Comparison of ENCODE assay signal across 9 cellular contexts in genomic region chr11:60905047-60905446, GRCh38. TPM values are rescaled to one million over a fixed set of nuclear protein-coding genes. Genes with fewer than 3 reads are reported as not detected.
DNase-seq lines count a peak whose midpoint lies in the region; ATAC-seq and TF ChIP-seq lines count a peak whose summit lies in the region.
"Had no signal": no experiment of that assay in that cellular context is flagged by ENCODE, and none has a peak within 500 bp of the region (broad histone marks: within the 10 kb centered on the region; RNA-seq: fewer than 3 reads in every experiment).

No MANE protein-coding gene starts in this region.

- 45% methylated on average over 6 of the region's 6 CpGs for WGBS in urinary bladder

- H3K27me3 Mint-ChIP-seq in activated naive CD4-positive, alpha-beta T cell treated with anti-CD3 and anti-CD28 coated beads, Interleukin-2, amount 50 U/mL, for 24 hours = no peaks in the 10 kb centered on the region

- H3K4me3 ChIP-seq in kidney epithelial cell (ENCODE audit: low read depth, low read length) (peak overlapping the region; percentile 81), urinary bladder (ENCODE audit: low read depth, low read length) (peak overlapping the region; percentile 89)

- H3K9me3 Mint-ChIP-seq in activated naive CD4-positive, alpha-beta T cell treated with anti-CD3 and anti-CD28 coated beads, Interleukin-2, amount 50 U/mL, for 24 hours = no peaks in the 10 kb centered on the region
- H3K9me3 Mint-ChIP-seq in activated naive CD4-positive, alpha-beta T cell treated with anti-CD3 and anti-CD28 coated beads, Interleukin-2, amount 50 U/mL, for 72 hours = no peaks in the 10 kb centered on the region

- peak overlapping the region; percentile 97 for H3K4me3 Mint-ChIP-seq in activated naive CD4-positive, alpha-beta T cell treated with anti-CD3 and anti-CD28 coated beads, Interleukin-2, amount 50 U/mL, for 24 hours

- peak overlapping the region; percentile 95 for H3K27ac Mint-ChIP-seq in activated naive CD4-positive, alpha-beta T cell treated with anti-CD3 and anti-CD28 coated beads, Interleukin-2, amount 50 U/mL, for 24 hours
- H3K27ac Mint-ChIP-seq in activated naive CD4-positive, alpha-beta T cell treated with anti-CD3 and anti-CD28 coated beads, Interleukin-2, amount 50 U/mL, for 72 hours = peak overlapping the region; percentile 96

- no peak for ATAC-seq in activated naive CD4-positive, alpha-beta T cell treated with anti-CD3 and anti-CD28 coated beads, Interleukin-2, amount 50 U/mL, for 72 hours
- ATAC-seq in GM19328 (IDR thresholded peaks at IDR 0.05; ENCODE audit: unreplicated experiment) (no peak), HG03135 (IDR thresholded peaks at IDR 0.05; ENCODE audit: unreplicated experiment) (no peak)

- H3K36me3 Mint-ChIP-seq in activated naive CD4-positive, alpha-beta T cell treated with anti-CD3 and anti-CD28 coated beads, Interleukin-2, amount 50 U/mL, for 24 hours = peaks cover 3% of the 10 kb centered on the region
- H3K36me3 Mint-ChIP-seq in activated naive CD4-positive, alpha-beta T cell treated with anti-CD3 and anti-CD28 coated beads, Interleukin-2, amount 50 U/mL, for 72 hours = peaks cover 9 to 31% of the 10 kb centered on the region in 2 donors

- no peak for DNase-seq in activated naive CD4-positive, alpha-beta T cell (lab: John Stamatoyannopoulos, UW)
- DNase-seq in activated naive CD4-positive, alpha-beta T cell treated with anti-CD3 and anti-CD28 coated beads, Interleukin-2, amount 50 U/mL, for 72 hours (ENCODE audit: low spot score in 2 of 2) = no peak
- no peak for DNase-seq in kidney epithelial cell (ENCODE audit: low read depth)
- DNase-seq in HK-2 (ENCODE audit: unreplicated experiment) = no peak
- DNase-seq: NCI-H510A treated with DMSO at 0.1 percent for 48 hours had no signal

- H3K4me1 ChIP-seq in urinary bladder (ENCODE audit: insufficient read depth) = no peaks in the 10 kb centered on the region

- H3K36me3 ChIP-seq in kidney epithelial cell (ENCODE audit: control insufficient read depth, insufficient read depth, low read length) = peaks cover 1% of the 10 kb centered on the region
- H3K36me3 ChIP-seq in urinary bladder (ENCODE audit: insufficient read depth) = peaks cover 2% of the 10 kb centered on the region

- H3K4me1 Mint-ChIP-seq in activated naive CD4-positive, alpha-beta T cell treated with anti-CD3 and anti-CD28 coated beads, Interleukin-2, amount 50 U/mL, for 24 hours = peaks cover 30% of the 10 kb centered on the region

- no peak overlapping the region for H3K27ac ChIP-seq in urinary bladder (ENCODE audit: low read depth)

- peaks cover under 1% of the 10 kb centered on the region for H3K27me3 ChIP-seq in kidney epithelial cell (ENCODE audit: control insufficient read depth, insufficient read depth, low read length)

- TF ChIP-seq CTCF in kidney epithelial cell (IDR thresholded peaks at IDR 0.05; ENCODE audit: insufficient read depth, low read length, poor library complexity, severe bottlenecking) = no peak

RNA-seq across cellular contexts. Expression of gene PRPF19, which starts 1.3 kb away (rescaled TPM):
- 100 to 1,000 TPM in 1 of 2 donors, 10 to 100 TPM in 1; 71.0 to 149 TPM for total RNA-seq in activated naive CD4-positive, alpha-beta T cell treated with anti-CD3 and anti-CD28 coated beads, Interleukin-2, amount 50 U/mL, for 72 hours
- total RNA-seq in kidney epithelial cell (98.8 and 112 TPM in 2 replicates), urinary bladder (31.2 TPM)
- 83.0 TPM for polyA plus RNA-seq in urinary bladder

RNA-seq across cellular contexts. Expression of gene TMEM109, which starts 8.9 kb away (rescaled TPM):
- total RNA-seq in activated naive CD4-positive, alpha-beta T cell treated with anti-CD3 and anti-CD28 coated beads, Interleukin-2, amount 50 U/mL, for 72 hours = 10 to 100 TPM; 31.9 to 95.1 TPM
- total RNA-seq in kidney epithelial cell (64.5 and 82.0 TPM in 2 replicates), urinary bladder (32.9 TPM)
- 183 TPM for polyA plus RNA-seq in urinary bladder

RNA-seq across cellular contexts. Expression of gene TMEM132A, which starts 19.2 kb away (rescaled TPM):
- total RNA-seq in activated naive CD4-positive, alpha-beta T cell treated with anti-CD3 and anti-CD28 coated beads, Interleukin-2, amount 50 U/mL, for 72 hours = 1 to 10 TPM in 1 of 2 donors, under 1 TPM in 1; 0.71 to 1.4 TPM
- total RNA-seq in kidney epithelial cell (597 and 616 TPM in 2 replicates), urinary bladder (14.0 TPM)
- polyA plus RNA-seq in urinary bladder = 7.5 TPM

RNA-seq across cellular contexts. Expression of gene ZP1, which starts 37.7 kb away (rescaled TPM):
- not detected for total RNA-seq in activated naive CD4-positive, alpha-beta T cell treated with anti-CD3 and anti-CD28 coated beads, Interleukin-2, amount 50 U/mL, for 72 hours
- total RNA-seq in kidney epithelial cell = not detected in 2 replicates
- total RNA-seq in urinary bladder = not detected
- polyA plus RNA-seq in urinary bladder = 0.35 TPM

RNA-seq across cellular contexts. Expression of gene SLC15A3, which starts 46.9 kb away (rescaled TPM):
- total RNA-seq in activated naive CD4-positive, alpha-beta T cell treated with anti-CD3 and anti-CD28 coated beads, Interleukin-2, amount 50 U/mL, for 72 hours = 1 to 10 TPM; 5.9 to 9.0 TPM
- total RNA-seq in kidney epithelial cell = 2.3 and 2.4 TPM in 2 replicates
- 12.7 TPM for total RNA-seq in urinary bladder
- polyA plus RNA-seq in urinary bladder = 34.7 TPM

Comparison
In these comparisons a context has a peak if more than half of its experiments do, and no peak if none do; other contexts are left out.
1. RNA of gene TMEM132A, which starts 19.2 kb away (total RNA-seq): 597 to 616 TPM in kidney epithelial cell; 14.0 TPM in urinary bladder (single experiment) and 0.71 to 1.4 TPM in activated naive CD4-positive, alpha-beta T cell treated with anti-CD3 and anti-CD28 coated beads, Interleukin-2, amount 50 U/mL, for 72 hours; every median in the first group is over 10 times any median in the second.